Comparison of ENCODE assay signal across 7 cellular contexts in the genomic region with DNA sequence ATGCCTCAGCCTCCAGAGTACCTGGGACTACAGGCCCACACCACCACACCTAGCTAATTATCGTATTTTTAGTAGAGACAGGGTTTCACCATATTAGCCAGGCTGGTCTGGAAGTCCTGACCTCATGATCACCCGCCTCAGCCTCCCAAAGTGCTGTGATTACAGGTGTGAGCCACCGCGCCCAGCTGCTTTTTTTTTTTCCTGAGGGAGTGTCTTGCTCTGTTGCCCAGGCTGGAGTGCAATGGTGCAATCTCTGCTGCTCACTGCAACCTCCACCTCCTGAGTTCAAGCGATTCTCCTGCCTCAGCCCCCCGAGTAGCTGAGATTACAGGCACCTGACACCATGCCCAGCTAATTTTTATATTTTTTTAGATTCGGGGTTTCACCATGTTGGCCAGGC. TPM values are rescaled to one million over a fixed set of nuclear protein-coding genes. Genes with fewer than 3 reads are reported as not detected.
DNase-seq lines count a peak whose midpoint lies in the region; ATAC-seq, FAIRE-seq and TF ChIP-seq lines count a peak whose summit lies in the region.
"Not testable (repeated sequence)": the region's sequence is repeated elsewhere in the genome, so short reads cannot be mapped to it uniquely, and the experiment has no call there.

No MANE protein-coding gene starts in this region.

- H2BK120ac ChIP-seq in trophoblast cell (ENCODE audit: insufficient read depth, low read length, poor library complexity), result not testable (repeated sequence)

- WGBS in K562 (ENCODE audit: insufficient coverage, low coverage, missing lambda C conversion rate), result 66% methylated on average over 4 of the region's 7 CpGs
- WGBS in HepG2 (ENCODE audit: low lambda C conversion rate), result 78% methylated on average over 7 of the region's 7 CpGs
- WGBS in trophoblast cell (ENCODE audit: extremely low coverage, insufficient coverage, insufficient read length), result no CpG with 5 or more reads among the region's 7 CpGs
- 91 to 98% (median 97%) methylated on average over 7 of the region's 7 CpGs for WGBS in spleen, 5 donors

- not testable (repeated sequence) for H4K8ac ChIP-seq in trophoblast cell (ENCODE audit: low read depth, low read length)

- not testable (repeated sequence) for H3K27me3 ChIP-seq in CD4-positive, alpha-beta T cell (ENCODE audit: control insufficient read depth, insufficient read depth, low read length); K562 (ENCODE audit: control insufficient read depth in 2 of 2, insufficient read depth in 2 of 2, low read length in 2 of 2); HepG2 (ENCODE audit: control insufficient read depth in 1 of 2, insufficient read depth in 2 of 2, low read length in 2 of 2); trophoblast cell (ENCODE audit: insufficient read depth, low read length); spleen (replicated peaks in 1 of 7)

- not testable (repeated sequence) for TF ChIP-seq CTCF in CD4-positive, alpha-beta T cell (IDR thresholded peaks at IDR 0.05); K562 (IDR thresholded peaks at IDR 0.05 in 2 of 3, conservative IDR thresholded peaks at IDR 0.05 in 1 of 3; ENCODE audit: insufficient read depth in 2 of 3, low read depth in 1 of 3, low read length in 3 of 3); HepG2 (CRISPR knock-in tag; IDR thresholded peaks at IDR 0.05); neural crest cell (conservative IDR thresholded peaks at IDR 0.05); spleen (IDR thresholded peaks at IDR 0.05 in 8 of 11, conservative IDR thresholded peaks at IDR 0.05 in 3 of 11)

- not testable (repeated sequence) for H3K27me3 Mint-ChIP-seq in CD4-positive, alpha-beta T cell; dendritic cell treated with granulocyte-macrophage colony-stimulating factor and Interleukin-4, amounts not matched to agents 40 ng/mL and 50 ng/mL, for 4 days; neural crest cell (ENCODE audit: low read depth)

- not testable (repeated sequence) for H3K18ac ChIP-seq in trophoblast cell (ENCODE audit: low read length)

- not testable (repeated sequence) for TF ChIP-seq POLR2A in K562 (conservative IDR thresholded peaks at IDR 0.05); HepG2 (IDR thresholded peaks at IDR 0.05; ENCODE audit: insufficient read depth in 1 of 2, low read depth in 2 of 2, low read length in 2 of 2); spleen (IDR thresholded peaks at IDR 0.05)

- not testable (repeated sequence) for H3K27ac ChIP-seq in CD4-positive, alpha-beta T cell (ENCODE audit: low read depth, low read length); K562 (ENCODE audit: extremely low read depth, low read depth, low read length); HepG2 (ENCODE audit: extremely low read length, insufficient read depth, low read length); trophoblast cell (ENCODE audit: low read depth, low read length); spleen

- not testable (repeated sequence) for H3K9me3 Mint-ChIP-seq in CD4-positive, alpha-beta T cell; dendritic cell treated with granulocyte-macrophage colony-stimulating factor and Interleukin-4, amounts not matched to agents 40 ng/mL and 50 ng/mL, for 4 days; neural crest cell

- H3K9me3 ChIP-seq in CD4-positive, alpha-beta T cell (ENCODE audit: control insufficient read depth, low read length); K562 (replicated peaks; ENCODE audit: control insufficient read depth, insufficient read depth, low read depth, low read length); HepG2 (ENCODE audit: low read length); trophoblast cell (ENCODE audit: insufficient read depth, low read depth, low read length); spleen: not testable (repeated sequence)

- not testable (repeated sequence) for H3K4me2 ChIP-seq in K562 (ENCODE audit: insufficient read depth, low read length); HepG2 (ENCODE audit: low read depth, low read length); trophoblast cell (ENCODE audit: low read length)

- TF ChIP-seq RAD21 in K562 (CRISPR knock-in tag; conservative IDR thresholded peaks at IDR 0.05 in 1 of 2, IDR thresholded peaks at IDR 0.05 in 1 of 2); HepG2 (CRISPR knock-in tag; IDR thresholded peaks at IDR 0.05): not testable (repeated sequence)

- not testable (repeated sequence) for H3K4ac ChIP-seq in trophoblast cell (ENCODE audit: low read depth, low read length)

- H3K23ac ChIP-seq in trophoblast cell (ENCODE audit: low read length), result not testable (repeated sequence)

- H3K4me1 Mint-ChIP-seq in CD4-positive, alpha-beta T cell (ENCODE audit: low read depth), result peaks cover 14% of the 10 kb centered on the region
- peaks cover 29% of the 10 kb centered on the region for H3K4me1 Mint-ChIP-seq in dendritic cell treated with granulocyte-macrophage colony-stimulating factor and Interleukin-4, amounts not matched to agents 40 ng/mL and 50 ng/mL, for 4 days (ENCODE audit: low read depth)
- H3K4me1 Mint-ChIP-seq in neural crest cell, result peaks cover 12% of the 10 kb centered on the region

- H4K20me1 ChIP-seq in K562 (replicated peaks; ENCODE audit: control insufficient read depth, insufficient read depth, low read length); HepG2 (ENCODE audit: insufficient read depth, low read length): not testable (repeated sequence)

- intact Hi-C loops in CD4-positive, alpha-beta T cell (cut with DNase I, micrococcal nuclease), result loop anchor here in 1 of 2 experiments (5.0 to 10.0 kb wide), 3 partner anchors 231 to 654 kb away; partner anchors contain the start of genes ARMC8, FAIM and MRPS22
- intact Hi-C loops in K562 (cut with micrococcal nuclease), result loop anchor here (10.0 kb wide), 1 partner anchor 144 kb away; no protein-coding TSS in a partner anchor
- intact Hi-C loops in dendritic cell treated with granulocyte-macrophage colony-stimulating factor and Interleukin-4, amounts not matched to agents 40 ng/mL and 50 ng/mL, for 4 days (cut with micrococcal nuclease), result loop anchor here (10.0 kb wide), 1 partner anchor 134 kb away; no protein-coding TSS in a partner anchor
- intact Hi-C loops in HepG2 (cut with micrococcal nuclease; ENCODE audit: unreplicated experiment), result loop anchor here (10.0 kb wide), 1 partner anchor 64 kb away; no protein-coding TSS in a partner anchor
- intact Hi-C loops in spleen (cut with DNase I; ENCODE audit: low total_unique reads), result not testable (repeated sequence)

- H4K91ac ChIP-seq in trophoblast cell (ENCODE audit: low read depth, low read length), result not testable (repeated sequence)

- H4K12ac ChIP-seq in trophoblast cell (ENCODE audit: low read depth, low read length), result not testable (repeated sequence)

- not testable (repeated sequence) for H3K27ac Mint-ChIP-seq in CD4-positive, alpha-beta T cell; neural crest cell (ENCODE audit: unreplicated experiment)
- H3K27ac Mint-ChIP-seq in dendritic cell treated with granulocyte-macrophage colony-stimulating factor and Interleukin-4, amounts not matched to agents 40 ng/mL and 50 ng/mL, for 4 days, result peak overlapping the region; percentile 45

- H3K79me2 ChIP-seq in K562 (ENCODE audit: control insufficient read depth, insufficient read depth, low read length), result peaks cover 28% of the 10 kb centered on the region
- H3K79me2 ChIP-seq in HepG2 (ENCODE audit: insufficient read depth, low read length), result peaks cover 13% of the 10 kb centered on the region
- H3K79me2 ChIP-seq in trophoblast cell (ENCODE audit: control insufficient read depth, insufficient read depth, low read length, poor library complexity), result not testable (repeated sequence)

- DNase-seq in CD4-positive, alpha-beta T cell; K562 (ENCODE audit: extremely low read depth in 1 of 4, low spot score in 3 of 4); HepG2 (ENCODE audit: low spot score); neural crest cell (ENCODE audit: low read depth, low spot score): not testable (repeated sequence)
- DNase-seq in trophoblast cell (peak; percentile 50 to 60), spleen (peak; percentile 12)

- H3K4me1 ChIP-seq in K562 (replicated peaks in 1 of 2; ENCODE audit: control insufficient read depth in 2 of 2, insufficient read depth in 2 of 2, low read length in 2 of 2) (peaks cover 4 to 17% of the 10 kb centered on the region in 2 experiments), HepG2 (ENCODE audit: insufficient read depth, low read length) (peaks cover 38% of the 10 kb centered on the region), spleen (peaks cover under 1 to 29% (median 22%) of the 10 kb centered on the region in 6 donors)
- H3K4me1 ChIP-seq in trophoblast cell (ENCODE audit: control insufficient read depth in 1 of 2, insufficient read depth in 2 of 2, low read length in 2 of 2), result not testable (repeated sequence)

- not testable (repeated sequence) for H2BK12ac ChIP-seq in trophoblast cell (ENCODE audit: low read length)

- not testable (repeated sequence) for H3K4me3 ChIP-seq in K562; HepG2 (replicated peaks in 1 of 3; ENCODE audit: insufficient read depth in 1 of 3, low read depth in 2 of 3, low read length in 3 of 3); trophoblast cell (ENCODE audit: low read depth, low read length); spleen

- H3K36me3 Mint-ChIP-seq in CD4-positive, alpha-beta T cell (ENCODE audit: low read depth), result peaks cover 14% of the 10 kb centered on the region
- peaks cover 11% of the 10 kb centered on the region for H3K36me3 Mint-ChIP-seq in dendritic cell treated with granulocyte-macrophage colony-stimulating factor and Interleukin-4, amounts not matched to agents 40 ng/mL and 50 ng/mL, for 4 days (ENCODE audit: low read depth)
- H3K36me3 Mint-ChIP-seq in neural crest cell (ENCODE audit: low read depth), result not testable (repeated sequence)

- peaks cover 11% of the 10 kb centered on the region for H3K79me1 ChIP-seq in trophoblast cell (ENCODE audit: low read length)

- ATAC-seq in CD4-positive, alpha-beta T cell (ENCODE audit: poor library complexity); K562; HepG2: not testable (repeated sequence)

- H3K36me3 ChIP-seq in K562 (ENCODE audit: control insufficient read depth, insufficient read depth, low read length); HepG2 (replicated peaks in 1 of 2; ENCODE audit: control insufficient read depth in 1 of 2, insufficient read depth in 2 of 2, low read length in 2 of 2); trophoblast cell (ENCODE audit: control insufficient read depth in 1 of 2, insufficient read depth in 2 of 2, low read length in 2 of 2); spleen: not testable (repeated sequence)

- not testable (repeated sequence) for TF ChIP-seq EP300 in K562 (IDR thresholded peaks at IDR 0.05; ENCODE audit: low read length); HepG2 (IDR thresholded peaks at IDR 0.05; ENCODE audit: low read depth in 2 of 2, low read length in 2 of 2); HepG2 (CRISPR knock-in tag; IDR thresholded peaks at IDR 0.05; ENCODE audit: borderline replicate concordance)

- H3K9ac ChIP-seq in K562 (ENCODE audit: insufficient read depth in 1 of 2, low read depth in 2 of 2, low read length in 2 of 2); HepG2 (ENCODE audit: insufficient read depth, low read depth, low read length); trophoblast cell (ENCODE audit: low read length): not testable (repeated sequence)

- not testable (repeated sequence) for H3K14ac ChIP-seq in trophoblast cell (ENCODE audit: low read length)

- not testable (repeated sequence) for H2AFZ ChIP-seq in K562 (ENCODE audit: low read depth, low read length); HepG2 (ENCODE audit: low read length); trophoblast cell (ENCODE audit: insufficient read depth, low read length, poor library complexity)

- FAIRE-seq in K562 (lab: Jason Lieb, UNC); HepG2 (lab: Jason Lieb, UNC): not testable (repeated sequence)

- CTCF ChIA-PET in CD4-positive, alpha-beta T cell (lab: Charles Lee); K562 (lab: Yijun Ruan, JAX; ENCODE audit: low intra/inter-chr PET ratio); HepG2 (lab: Yijun Ruan, JAX; ENCODE audit: low intra/inter-chr PET ratio, low total read pairs): not testable (repeated sequence)

- not testable (repeated sequence) for H2AK5ac ChIP-seq in trophoblast cell (ENCODE audit: low read length)

- POLR2A ChIA-PET in CD4-positive, alpha-beta T cell (lab: Charles Lee), result not testable (repeated sequence)
- POLR2A ChIA-PET in K562 (lab: Yijun Ruan, JAX) (interaction anchor here (0.9 kb wide), 1 partner anchor 18 kb away, joined by 3 read pairs; no protein-coding TSS in a partner anchor), HepG2 (lab: Yijun Ruan, JAX) (interaction anchor here (0.6 to 1.2 kb wide), 2 partner anchors 25 to 77 kb away, joined by 3 to 4 read pairs; no protein-coding TSS in a partner anchor)

- not testable (repeated sequence) for BruUV-seq in K562 (replicated peaks; lab: Mats Ljungman, UMichigan); HepG2 (replicated peaks; lab: Mats Ljungman, UMichigan)

- H3K9me1 ChIP-seq in K562 (ENCODE audit: control insufficient read depth, insufficient read depth, low read length), result not testable (repeated sequence)

- not testable (repeated sequence) for H2BK5ac ChIP-seq in trophoblast cell (ENCODE audit: low read depth, low read length, poor library complexity)

- H3K4me3 Mint-ChIP-seq in CD4-positive, alpha-beta T cell, result peak overlapping the region; percentile 65
- H3K4me3 Mint-ChIP-seq in dendritic cell treated with granulocyte-macrophage colony-stimulating factor and Interleukin-4, amounts not matched to agents 40 ng/mL and 50 ng/mL, for 4 days, result not testable (repeated sequence)
- peak overlapping the region; percentile 41 for H3K4me3 Mint-ChIP-seq in neural crest cell

- in situ Hi-C loops in K562 (cut with MboI); HepG2 (cut with HindIII; ENCODE audit: extremely low pct_ligation_motif_present, low pct_unique_long_range_greater_than_20kb): not testable (repeated sequence)

RNA-seq across cellular contexts. Expression of gene PIK3CB, which starts 3.7 kb away (rescaled TPM):
- total RNA-seq in CD4-positive, alpha-beta T cell, result 10 to 100 TPM; 23.0 to 26.4 TPM
- 133 and 323 TPM in 2 replicates for total RNA-seq in K562 (2011; cell fraction: chromatin; rRNA removed; ENCODE audit: low replicate concordance)
- total RNA-seq in K562 (2011; cell fraction: nucleolus; rRNA removed), result 60.7 and 75.4 TPM in 2 replicates
- total RNA-seq in K562 (2011; cell fraction: nucleoplasm; rRNA removed), result 109 and 149 TPM in 2 replicates
- 26.2 and 30.0 TPM in 2 replicates for total RNA-seq in K562 (2014; rRNA removed)
- 28.3 and 35.0 TPM in 2 replicates for total RNA-seq in K562 (2014; rRNA removed; fragmentation: Illumina TruSeq; extraction: Trizol)
- 21.6 and 23.0 TPM in 2 replicates for total RNA-seq in K562 (2015; rRNA removed; fragmentation: Illumina TruSeq; extraction: Trizol)
- 53.8 and 62.6 TPM in 2 replicates for total RNA-seq in K562 (2021)
- 41.4 and 45.4 TPM in 2 replicates for polyA plus RNA-seq in K562 (2011; rRNA removed)
- 12.6 and 23.0 TPM in 2 replicates for polyA plus RNA-seq in K562 (2011; cell fraction: cytosol; rRNA removed)
- 28.6 and 42.3 TPM in 2 replicates for polyA plus RNA-seq in K562 (2011; cell fraction: nucleus; rRNA removed)
- 43.0 and 49.7 TPM in 2 replicates for polyA plus RNA-seq in K562 (2012)
- polyA plus RNA-seq in K562 (2014; fragmentation: Illumina TruSeq; extraction: Trizol), result 58.8 and 59.8 TPM in 2 replicates
- 10 to 100 TPM; 15.3 to 19.6 TPM for polyA plus RNA-seq in K562 (2014; fragmentation: Nextera tagmentation; extraction: Ambion mirVana)
- polyA plus RNA-seq in K562 (2014; rRNA removed), result 36.9 and 40.4 TPM in 2 replicates
- 53.4 and 83.7 TPM in 2 replicates for polyA minus RNA-seq in K562 (2011; rRNA and poly(A)+ RNA removed)
- polyA minus RNA-seq in K562 (2011; cell fraction: cytosol; rRNA and poly(A)+ RNA removed), result 41.5 and 44.1 TPM in 2 replicates
- 44.6 and 69.1 TPM in 2 replicates for polyA minus RNA-seq in K562 (2011; cell fraction: nucleus; rRNA and poly(A)+ RNA removed)
- 6.6 and 18.6 TPM in 2 replicates for total RNA-seq in HepG2 (2016; rRNA removed; fragmentation: Illumina TruSeq; extraction: Trizol)
- total RNA-seq in HepG2 (2016; cell fraction: cytosol; rRNA removed; fragmentation: Illumina TruSeq; extraction: Trizol; ENCODE audit: low read depth), result 6.5 and 9.2 TPM in 2 replicates
- total RNA-seq in HepG2 (2016; cell fraction: insoluble cytoplasmic fraction; rRNA removed; fragmentation: Illumina TruSeq; extraction: Trizol), result 6.4 and 18.1 TPM in 2 replicates
- total RNA-seq in HepG2 (2016; cell fraction: membrane; rRNA removed; fragmentation: Illumina TruSeq; extraction: Trizol), result 13.7 and 13.9 TPM in 2 replicates
- total RNA-seq in HepG2 (2016; cell fraction: nucleus; rRNA removed; fragmentation: Illumina TruSeq; extraction: Trizol), result 12.3 and 14.6 TPM in 2 replicates
- polyA plus RNA-seq in HepG2 (2011; rRNA removed), result 18.7 and 23.8 TPM in 2 replicates
- 10.9 and 18.4 TPM in 2 replicates for polyA plus RNA-seq in HepG2 (2011; cell fraction: cytosol; rRNA removed)
- polyA plus RNA-seq in HepG2 (2011; cell fraction: nucleus; rRNA removed), result 13.0 and 17.3 TPM in 2 replicates
- 47.5 and 53.4 TPM in 2 replicates for polyA plus RNA-seq in HepG2 (2012)
- polyA plus RNA-seq in HepG2 (2016; cell fraction: cytosol; fragmentation: Illumina TruSeq; extraction: Trizol; ENCODE audit: low read depth), result 2.2 and 2.4 TPM in 2 replicates
- polyA plus RNA-seq in HepG2 (2016; cell fraction: insoluble cytoplasmic fraction; fragmentation: Illumina TruSeq; extraction: Trizol; ENCODE audit: low read depth), result 23.5 TPM in 2 replicates
- polyA plus RNA-seq in HepG2 (2016; cell fraction: membrane; fragmentation: Illumina TruSeq; extraction: Trizol; ENCODE audit: low read depth), result 7.7 and 9.3 TPM in 2 replicates
- 13.6 and 13.7 TPM in 2 replicates for polyA plus RNA-seq in HepG2 (2016; cell fraction: nucleus; fragmentation: Illumina TruSeq; extraction: Trizol; ENCODE audit: insufficient read depth, low read depth)
- polyA minus RNA-seq in HepG2 (2011; rRNA and poly(A)+ RNA removed; ENCODE audit: low replicate concordance), result 9.4 and 18.8 TPM in 2 replicates
- polyA minus RNA-seq in HepG2 (2011; cell fraction: cytosol; rRNA and poly(A)+ RNA removed), result 29.0 and 40.8 TPM in 2 replicates
- polyA minus RNA-seq in HepG2 (2011; cell fraction: nucleus; rRNA and poly(A)+ RNA removed), result 74.0 and 78.9 TPM in 2 replicates
- total RNA-seq in neural crest cell, result 11.8 and 14.4 TPM in 2 replicates
- 27.8 and 28.9 TPM in 2 replicates for polyA plus RNA-seq in trophoblast cell (2013)
- total RNA-seq in spleen, result 10 to 100 TPM; 25.8 to 43.8 (median 37.9) TPM
- polyA plus RNA-seq in spleen, result 1 to 10 TPM; 4.6 to 9.1 (median 5.1) TPM
